ENCODE assay signal across 21 cellular contexts in genomic region chr2:64396551-64396950, GRCh38.
"Had no signal": no experiment of that assay in that cellular context is flagged by ENCODE, and none has a peak within 500 bp of the region (broad histone marks: within the 10 kb centered on the region; RNA-seq: fewer than 3 reads in every experiment).

No MANE protein-coding gene starts in this region.

- H3K4me1 ChIP-seq: SJSA1 had no signal

- H3K36me3 ChIP-seq: MG63, SJSA1 had no signal

- DNase-seq: IMR-90, Karpas-422, KG1, MG63, NCI-H1092, NCI-H1105 treated with DMSO at 0.1 percent for 48 hours, NCI-H1417 treated with DMSO at 0.1 percent for 48 hours, NCI-H146, NCI-H1694 treated with DMSO at 0.1 percent for 48 hours, NCI-H1930, NCI-H2081, NCI-H2107, NCI-H2227 treated with DMSO at 0.1 percent for 48 hours, NCI-H69, NCI-H774, Right ventricle myocardium superior, RPMI8226, SIG-M5 had no signal

- H3K27ac ChIP-seq: SJSA1, SK-N-MC had no signal

- H3K4me3 ChIP-seq: MG63, SJSA1, SK-N-MC had no signal

- ATAC-seq: HepG2 had no signal

- H3K27me3 ChIP-seq: MG63, SJSA1 had no signal
